In genomic region chr1:30928789-30929134, GRCh38 we compare ENCODE assay signal across 2 cellular contexts.
TF ChIP-seq lines count a peak whose summit lies in the region.

No MANE protein-coding gene starts in this region.

TF ChIP-seq in GM23338, 12 proteins besides CTCF, POLR2A, EP300 and RAD21:
- no peak for TF ChIP-seq NANOG (IDR thresholded peaks at IDR 0.05; ENCODE audit: borderline replicate concordance)
- no peak for TF ChIP-seq STAT1 (IDR thresholded peaks at IDR 0.05; ENCODE audit: unreplicated experiment)

TF ChIP-seq in endothelial cell of umbilical vein, 7 proteins besides CTCF, POLR2A, EP300 and RAD21:
- no peak for TF ChIP-seq MAX (IDR thresholded peaks at IDR 0.05; ENCODE audit: insufficient read depth, insufficient read length)
- no peak for TF ChIP-seq POLR2AphosphoS5 (IDR thresholded peaks at IDR 0.05; ENCODE audit: insufficient read depth, low read depth, low read length)
- TF ChIP-seq EZH2 (IDR thresholded peaks at IDR 0.05; ENCODE audit: borderline replicate concordance, low read depth, low read length, severe bottlenecking): no peak
- TF ChIP-seq FOS (IDR thresholded peaks at IDR 0.05; ENCODE audit: borderline replicate concordance, insufficient read depth, low read length): no peak
- TF ChIP-seq MYC (IDR thresholded peaks at IDR 0.05; ENCODE audit: low read depth, low read length): no peak
- no peak for TF ChIP-seq GATA2 (IDR thresholded peaks at IDR 0.05; ENCODE audit: insufficient read depth, insufficient read length, low read depth, low read length)
- TF ChIP-seq JUN (IDR thresholded peaks at IDR 0.05; ENCODE audit: borderline replicate concordance, insufficient read depth, insufficient read length, low read depth): no peak
